In genomic region chr16:2224183-2224486, GRCh38 we compare ENCODE assay signal across 1 cellular context.
TF ChIP-seq lines count a peak whose summit lies in the region.

No MANE protein-coding gene starts in this region.

TF ChIP-seq in endothelial cell of umbilical vein, 7 proteins besides CTCF, POLR2A, EP300 and RAD21:
- TF ChIP-seq POLR2AphosphoS5 (IDR thresholded peaks at IDR 0.05; ENCODE audit: insufficient read depth, low read depth, low read length): no peak
- TF ChIP-seq MYC (IDR thresholded peaks at IDR 0.05; ENCODE audit: low read depth, low read length): no peak
- TF ChIP-seq EZH2 (IDR thresholded peaks at IDR 0.05; ENCODE audit: borderline replicate concordance, low read depth, low read length, severe bottlenecking): no peak
- no peak for TF ChIP-seq MAX (IDR thresholded peaks at IDR 0.05; ENCODE audit: insufficient read depth, insufficient read length)
- no peak for TF ChIP-seq GATA2 (IDR thresholded peaks at IDR 0.05; ENCODE audit: insufficient read depth, insufficient read length, low read depth, low read length)
- TF ChIP-seq JUN (IDR thresholded peaks at IDR 0.05; ENCODE audit: borderline replicate concordance, insufficient read depth, insufficient read length, low read depth): no peak
- TF ChIP-seq FOS (IDR thresholded peaks at IDR 0.05; ENCODE audit: borderline replicate concordance, insufficient read depth, low read length): no peak
